Comparison of ENCODE assay signal across 19 cellular contexts in the genomic region with DNA sequence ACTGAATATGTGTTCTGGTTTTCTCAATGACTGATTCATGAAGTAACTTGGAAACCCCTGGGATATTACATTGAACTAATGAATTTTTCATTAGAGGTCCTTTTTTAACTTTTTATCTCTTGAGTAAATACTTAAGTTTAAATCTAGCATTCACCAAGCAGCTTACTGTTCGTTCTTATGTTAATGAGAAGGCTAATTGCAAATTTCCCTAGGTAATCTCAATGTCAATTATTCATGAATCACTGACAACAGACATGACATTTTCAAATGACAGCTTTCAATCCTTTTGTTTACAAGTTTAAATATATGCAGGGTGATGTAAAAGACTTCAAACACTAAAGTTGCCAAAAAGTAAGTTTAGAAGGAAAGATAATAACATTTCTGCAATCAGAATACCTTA.
DNase-seq lines count a peak whose midpoint lies in the region; ATAC-seq and TF ChIP-seq lines count a peak whose summit lies in the region.
"Had no signal": no experiment of that assay in that cellular context is flagged by ENCODE, and none has a peak within 500 bp of the region (broad histone marks: within the 10 kb centered on the region; RNA-seq: fewer than 3 reads in every experiment).

No MANE protein-coding gene starts in this region.

- H3K27ac Mint-ChIP-seq in GM23338, result peak overlapping the region; percentile 73; the same call in 1 of the 2 replicates
- H3K27ac Mint-ChIP-seq: B cell; CD4-positive, CD25-positive, alpha-beta regulatory T cell; CD8-positive, alpha-beta T cell had no signal

- H3K27me3 ChIP-seq in GM23338 (ENCODE audit: insufficient read depth) (no peaks in the 10 kb centered on the region), HUES6 (ENCODE audit: control insufficient read depth, insufficient read depth, low read length) (no peaks in the 10 kb centered on the region), neural cell (ENCODE audit: insufficient read depth, low read depth, low read length) (no peaks in the 10 kb centered on the region), colonic mucosa (no peaks in the 10 kb centered on the region)
- H3K27me3 ChIP-seq: BLaER1 had no signal

- peaks cover 48% of the 10 kb centered on the region for H3K36me3 Mint-ChIP-seq in GM23338 (ENCODE audit: low read depth)
- H3K36me3 Mint-ChIP-seq: CD4-positive, CD25-positive, alpha-beta regulatory T cell; CD8-positive, alpha-beta T cell had no signal

- TF ChIP-seq EP300 in neural cell (conservative IDR thresholded peaks at IDR 0.05; ENCODE audit: poor library complexity, severe bottlenecking), result peak; percentile 84

- no peak overlapping the region; the same call in 2 of the 3 replicates for H3K4me3 Mint-ChIP-seq in GM23338
- H3K4me3 Mint-ChIP-seq: B cell; CD4-positive, CD25-positive, alpha-beta regulatory T cell; CD8-positive, alpha-beta T cell had no signal

- H2AFZ ChIP-seq in GM23338 (no peak overlapping the region), neural cell (ENCODE audit: low read depth, low read length) (no peak overlapping the region)

- H3K9ac ChIP-seq in HUES6 (ENCODE audit: low read length), result no peak overlapping the region
- H3K9ac ChIP-seq in neural cell (ENCODE audit: low read length), result no peak overlapping the region
- no peak overlapping the region for H3K9ac ChIP-seq in colonic mucosa (ENCODE audit: low read depth in 2 of 2, low read length in 2 of 2)
- H3K9ac ChIP-seq: BLaER1 had no signal

- H3F3A ChIP-seq in GM23338 (replicated peaks; ENCODE audit: low read depth) (no peaks in the 10 kb centered on the region), neural cell (ENCODE audit: insufficient read depth, low read length, poor library complexity, severe bottlenecking) (no peaks in the 10 kb centered on the region)

- ATAC-seq in GM23338 (no peak), HG02763 (IDR thresholded peaks at IDR 0.05; ENCODE audit: unreplicated experiment) (no peak)
- ATAC-seq: CD8-positive, alpha-beta T cell; GM12878 had no signal

- no peaks in the 10 kb centered on the region for H3K27me3 Mint-ChIP-seq in GM23338 (ENCODE audit: insufficient read depth, low read depth, poor library complexity)
- H3K27me3 Mint-ChIP-seq: B cell; CD4-positive, CD25-positive, alpha-beta regulatory T cell had no signal

- H3K36me3 ChIP-seq in GM23338 (ENCODE audit: insufficient read depth), result no peaks in the 10 kb centered on the region
- H3K36me3 ChIP-seq in HUES6 (ENCODE audit: control insufficient read depth, insufficient read depth, low read length), result no peaks in the 10 kb centered on the region
- H3K36me3 ChIP-seq in neural cell (ENCODE audit: insufficient read depth, low read length), result no peaks in the 10 kb centered on the region
- no peaks in the 10 kb centered on the region for H3K36me3 ChIP-seq in colonic mucosa
- H3K36me3 ChIP-seq: BLaER1 had no signal

- H3K9me2 ChIP-seq in GM23338 (ENCODE audit: insufficient read depth) (no peaks in the 10 kb centered on the region; the same call in 1 of the 2 replicates), neural cell (ENCODE audit: insufficient read depth, low read length) (no peaks in the 10 kb centered on the region)

- TF ChIP-seq RAD21 in neural cell (conservative IDR thresholded peaks at IDR 0.05), result no peak

- no peak for DNase-seq in GM23338 (ENCODE audit: low spot score)
- DNase-seq in NCI-H2081 (lab: John Stamatoyannopoulos, UW), result no peak
- DNase-seq in colonic mucosa, result no peak
- DNase-seq: Caco-2; CD4-positive, CD25-positive, alpha-beta regulatory T cell; CD8-positive, alpha-beta T cell; DMS 273 treated with DMSO at 0.1 percent for 48 hours; DMS79; EL; GDM1; GOT3; HCEC 1CT had no signal

- H3K4me1 Mint-ChIP-seq in GM23338, result peaks cover 28% of the 10 kb centered on the region
- H3K4me1 Mint-ChIP-seq: B cell; CD4-positive, CD25-positive, alpha-beta regulatory T cell had no signal

- H3K9me3 ChIP-seq in HUES6 (ENCODE audit: control insufficient read depth, insufficient read depth, low read depth, low read length), result peaks cover 10% of the 10 kb centered on the region; the same call in 1 of the 2 replicates
- H3K9me3 ChIP-seq in neural cell (ENCODE audit: low read length), result no peaks in the 10 kb centered on the region
- no peaks in the 10 kb centered on the region for H3K9me3 ChIP-seq in colonic mucosa
- H3K9me3 ChIP-seq: BLaER1, Caco-2 had no signal

- H3K4me3 ChIP-seq in GM23338 (no peak overlapping the region), HUES6 (ENCODE audit: low read depth, low read length) (no peak overlapping the region), neural cell (ENCODE audit: low read length) (no peak overlapping the region), colonic mucosa (no peak overlapping the region)
- H3K4me3 ChIP-seq: BLaER1, GM12878 had no signal

- TF ChIP-seq CTCF in GM23338 (conservative IDR thresholded peaks at IDR 0.05; ENCODE audit: low read depth in 2 of 2), result no peak
- TF ChIP-seq CTCF in neural cell (IDR thresholded peaks at IDR 0.05; ENCODE audit: poor library complexity, severe bottlenecking), result no peak
- TF ChIP-seq CTCF in colonic mucosa (IDR thresholded peaks at IDR 0.05), result no peak

- intact Hi-C loops in colonic mucosa (cut with DNase I), result no loop called here

- H3K4me2 ChIP-seq in GM23338 (peak overlapping the region; percentile 39), neural cell (ENCODE audit: low read length) (no peak overlapping the region)
- H3K4me2 ChIP-seq: BLaER1 had no signal

- H4K20me1 ChIP-seq in GM23338 (replicated peaks; ENCODE audit: insufficient read depth) (no peaks in the 10 kb centered on the region), neural cell (ENCODE audit: insufficient read depth) (no peaks in the 10 kb centered on the region)
- H4K20me1 ChIP-seq: BLaER1 had no signal

- H3K79me2 ChIP-seq in GM23338 (replicated peaks; ENCODE audit: insufficient read depth) (no peaks in the 10 kb centered on the region), neural cell (replicated peaks; ENCODE audit: insufficient read depth, low read length) (no peaks in the 10 kb centered on the region)

- H3K27ac ChIP-seq in GM23338 (ENCODE audit: low read depth) (no peak overlapping the region), HUES6 (ENCODE audit: low read depth, low read length) (peak overlapping the region; percentile 40; the same call in 1 of the 2 replicates), neural cell (ENCODE audit: low read length) (no peak overlapping the region), colonic mucosa (no peak overlapping the region)
- H3K27ac ChIP-seq: BLaER1, C4-2B had no signal

- peaks cover 30% of the 10 kb centered on the region for H3K9me3 Mint-ChIP-seq in GM23338

- H3K4me1 ChIP-seq in GM23338 (ENCODE audit: insufficient read depth), result peaks cover 33% of the 10 kb centered on the region
- peaks cover 32% of the 10 kb centered on the region for H3K4me1 ChIP-seq in HUES6 (ENCODE audit: control insufficient read depth, insufficient read depth, low read length)
- no peaks in the 10 kb centered on the region for H3K4me1 ChIP-seq in colonic mucosa
- H3K4me1 ChIP-seq: BLaER1, Caco-2 had no signal

TF ChIP-seq in GM23338, 12 proteins besides CTCF, POLR2A, EP300 and RAD21:
- TF ChIP-seq NANOG (IDR thresholded peaks at IDR 0.05; ENCODE audit: borderline replicate concordance) (peak; percentile 77), EZH2 (IDR thresholded peaks at IDR 0.05; ENCODE audit: low read depth, unreplicated experiment) (no peak)

TF ChIP-seq in neural cell, 6 proteins besides CTCF, POLR2A, EP300 and RAD21:
- TF ChIP-seq POLR2AphosphoS5 (IDR thresholded peaks at IDR 0.05) (no peak), MXI1 (conservative IDR thresholded peaks at IDR 0.05; ENCODE audit: poor library complexity, severe bottlenecking) (no peak), EZH2 (IDR thresholded peaks at IDR 0.05; ENCODE audit: borderline replicate concordance, insufficient read depth, low read length, poor library complexity, severe bottlenecking) (no peak), TAF1 (IDR thresholded peaks at IDR 0.05; ENCODE audit: low read depth) (no peak), SMC3 (conservative IDR thresholded peaks at IDR 0.05; ENCODE audit: poor library complexity) (no peak)
- TF ChIP-seq, protein P1, sequence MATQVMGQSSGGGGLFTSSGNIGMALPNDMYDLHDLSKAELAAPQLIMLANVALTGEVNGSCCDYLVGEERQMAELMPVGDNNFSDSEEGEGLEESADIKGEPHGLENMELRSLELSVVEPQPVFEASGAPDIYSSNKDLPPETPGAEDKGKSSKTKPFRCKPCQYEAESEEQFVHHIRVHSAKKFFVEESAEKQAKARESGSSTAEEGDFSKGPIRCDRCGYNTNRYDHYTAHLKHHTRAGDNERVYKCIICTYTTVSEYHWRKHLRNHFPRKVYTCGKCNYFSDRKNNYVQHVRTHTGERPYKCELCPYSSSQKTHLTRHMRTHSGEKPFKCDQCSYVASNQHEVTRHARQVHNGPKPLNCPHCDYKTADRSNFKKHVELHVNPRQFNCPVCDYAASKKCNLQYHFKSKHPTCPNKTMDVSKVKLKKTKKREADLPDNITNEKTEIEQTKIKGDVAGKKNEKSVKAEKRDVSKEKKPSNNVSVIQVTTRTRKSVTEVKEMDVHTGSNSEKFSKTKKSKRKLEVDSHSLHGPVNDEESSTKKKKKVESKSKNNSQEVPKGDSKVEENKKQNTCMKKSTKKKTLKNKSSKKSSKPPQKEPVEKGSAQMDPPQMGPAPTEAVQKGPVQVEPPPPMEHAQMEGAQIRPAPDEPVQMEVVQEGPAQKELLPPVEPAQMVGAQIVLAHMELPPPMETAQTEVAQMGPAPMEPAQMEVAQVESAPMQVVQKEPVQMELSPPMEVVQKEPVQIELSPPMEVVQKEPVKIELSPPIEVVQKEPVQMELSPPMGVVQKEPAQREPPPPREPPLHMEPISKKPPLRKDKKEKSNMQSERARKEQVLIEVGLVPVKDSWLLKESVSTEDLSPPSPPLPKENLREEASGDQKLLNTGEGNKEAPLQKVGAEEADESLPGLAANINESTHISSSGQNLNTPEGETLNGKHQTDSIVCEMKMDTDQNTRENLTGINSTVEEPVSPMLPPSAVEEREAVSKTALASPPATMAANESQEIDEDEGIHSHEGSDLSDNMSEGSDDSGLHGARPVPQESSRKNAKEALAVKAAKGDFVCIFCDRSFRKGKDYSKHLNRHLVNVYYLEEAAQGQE (IDR thresholded peaks at IDR 0.05; ENCODE audit: borderline replicate concordance), result no peak
TF ChIP-seq in neural cell: peak in this region for 0.
